1 cellular context compared by ENCODE assay signal in the genomic region with DNA sequence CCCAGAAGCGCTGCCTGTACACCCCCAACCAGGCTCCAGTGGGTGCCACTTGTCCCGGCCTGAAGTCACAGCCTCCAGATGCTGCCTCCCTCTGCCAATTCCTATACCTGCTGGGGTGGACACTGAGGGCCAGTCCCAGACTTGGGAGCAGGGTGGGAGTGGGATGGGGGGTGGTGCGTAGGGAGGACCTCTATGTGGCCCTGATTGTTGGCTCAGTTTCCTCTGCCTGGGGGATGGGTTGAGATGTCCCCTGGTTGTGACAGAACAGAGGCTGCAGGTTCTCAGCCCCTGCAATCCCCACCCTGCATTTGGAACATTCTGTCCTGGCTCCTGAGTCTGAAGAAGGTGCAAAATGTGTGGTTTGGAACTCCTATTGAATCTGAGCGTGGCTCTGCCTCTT.
TF ChIP-seq lines count a peak whose summit lies in the region.

No MANE protein-coding gene starts in this region.

TF ChIP-seq in A549, 52 proteins besides CTCF, POLR2A, EP300 and RAD21:
- TF ChIP-seq EHF (CRISPR knock-in tag; IDR thresholded peaks at IDR 0.05): no peak
- TF ChIP-seq ELK1 (IDR thresholded peaks at IDR 0.05; ENCODE audit: low read depth, low read length): no peak
- no peak for TF ChIP-seq POLR2AphosphoS2 (conservative IDR thresholded peaks at IDR 0.05; ENCODE audit: low read length)
- no peak for TF ChIP-seq BHLHE40 (IDR thresholded peaks at IDR 0.05; ENCODE audit: low read depth, low read length)
- TF ChIP-seq, protein P1, sequence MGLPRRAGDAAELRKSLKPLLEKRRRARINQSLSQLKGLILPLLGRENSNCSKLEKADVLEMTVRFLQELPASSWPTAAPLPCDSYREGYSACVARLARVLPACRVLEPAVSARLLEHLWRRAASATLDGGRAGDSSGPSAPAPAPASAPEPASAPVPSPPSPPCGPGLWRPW (IDR thresholded peaks at IDR 0.05): no peak
- TF ChIP-seq MAFK (IDR thresholded peaks at IDR 0.05; ENCODE audit: partially characterized antibody): no peak
- TF ChIP-seq HEYL (CRISPR knock-in tag; IDR thresholded peaks at IDR 0.05): no peak
- TF ChIP-seq RFX5 (IDR thresholded peaks at IDR 0.05): no peak
- no peak for TF ChIP-seq JUNB (IDR thresholded peaks at IDR 0.05)
- TF ChIP-seq ESRRA (IDR thresholded peaks at IDR 0.05; ENCODE audit: borderline replicate concordance, low read length): no peak
- TF ChIP-seq FOSB (CRISPR knock-in tag; IDR thresholded peaks at IDR 0.05): no peak
- TF ChIP-seq CBX2 (IDR thresholded peaks at IDR 0.05; ENCODE audit: borderline replicate concordance, low read depth): no peak
- TF ChIP-seq PHF8 (IDR thresholded peaks at IDR 0.05; ENCODE audit: borderline replicate concordance, low read depth): no peak
- TF ChIP-seq RCOR1 (IDR thresholded peaks at IDR 0.05; ENCODE audit: low read depth, low read length): no peak
- TF ChIP-seq MAZ (IDR thresholded peaks at IDR 0.05; ENCODE audit: borderline replicate concordance, low read depth, low read length): no peak
- TF ChIP-seq HOXA7 (CRISPR knock-in tag; IDR thresholded peaks at IDR 0.05): no peak
- no peak for TF ChIP-seq FOSL2 (IDR thresholded peaks at IDR 0.05)
- TF ChIP-seq FOSL2 (CRISPR knock-in tag; IDR thresholded peaks at IDR 0.05): no peak
